In the genomic region with DNA sequence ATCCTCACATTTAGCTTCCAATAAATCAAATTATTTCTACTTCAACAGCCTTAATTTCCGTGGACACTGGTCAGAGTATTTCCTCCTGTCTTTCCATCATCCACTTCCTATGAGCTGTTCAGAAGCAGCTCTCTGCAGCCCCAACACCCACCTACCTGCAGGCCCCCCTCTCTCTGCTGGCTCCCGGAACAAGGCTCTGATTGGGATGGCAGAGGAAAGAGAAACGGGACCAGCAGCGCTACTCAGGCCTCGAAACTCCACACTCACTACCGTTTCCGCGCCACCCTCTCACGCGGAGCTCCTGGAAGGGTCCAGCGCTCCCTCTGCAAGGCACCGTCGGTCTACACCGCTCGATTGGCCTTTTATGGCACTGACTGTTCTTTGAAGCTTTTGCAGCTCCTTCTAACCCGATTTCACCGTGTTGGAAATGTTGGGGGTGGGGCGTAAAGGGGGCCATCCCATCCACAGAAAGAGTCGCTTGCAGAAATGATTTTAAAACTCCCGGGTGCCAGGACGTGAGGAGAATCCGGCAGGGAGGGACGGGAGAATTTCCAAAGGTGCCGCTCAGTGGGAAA, we compare ENCODE assay signal across 8 cellular contexts. TPM values are rescaled to one million over a fixed set of nuclear protein-coding genes. Genes with fewer than 3 reads are reported as not detected.
DNase-seq lines count a peak whose midpoint lies in the region; ATAC-seq and TF ChIP-seq lines count a peak whose summit lies in the region.

No MANE protein-coding gene starts in this region.

- no peak overlapping the region for H3K4me3 Mint-ChIP-seq in chondrocyte (ENCODE audit: unreplicated experiment)

- H3K4me3 ChIP-seq in AG04450 (ENCODE audit: low read depth, low read length) (peak overlapping the region; percentile 96), tibial artery (peak overlapping the region; percentile 83 to 97)

- H3K27me3 ChIP-seq in AG04450 (ENCODE audit: control insufficient read depth, insufficient read depth, low read length) (no peaks in the 10 kb centered on the region), tibial artery (no peaks in the 10 kb centered on the region)

- intact Hi-C loops in tibial artery (cut with DNase I; ENCODE audit: low total_unique reads) = no loop called here

- no peak; the same call in 1 of the 2 replicates for TF ChIP-seq CTCF in AG04450 (IDR thresholded peaks at IDR 0.05; ENCODE audit: low read depth, low read length)
- no peak for TF ChIP-seq CTCF in chondrocyte (IDR thresholded peaks at IDR 0.05)
- TF ChIP-seq CTCF in tibial artery (IDR thresholded peaks at IDR 0.05) = no peak

- no peak for DNase-seq in AG04450 (ENCODE audit: low read depth, low spot score)
- DNase-seq in NCI-H748 (lab: John Stamatoyannopoulos, UW; ENCODE audit: unreplicated experiment) = peak; percentile 79
- DNase-seq in chondrocyte (ENCODE audit: low spot score) = no peak
- DNase-seq in medulla oblongata (ENCODE audit: extremely low spot score) = peak; percentile 41
- DNase-seq in tibial artery = peak in 1 of 2 donors; percentile 76

- peak overlapping the region; percentile 89 for H3K27ac Mint-ChIP-seq in chondrocyte (ENCODE audit: unreplicated experiment)

- H3K27ac ChIP-seq in AG04450 (ENCODE audit: low read depth, low read length) (peak overlapping the region; percentile 98), tibial artery (peak overlapping the region; percentile 86 to 95)

- peaks cover 17% of the 10 kb centered on the region for H3K4me1 Mint-ChIP-seq in chondrocyte (ENCODE audit: low read depth)

- no peaks in the 10 kb centered on the region for H3K36me3 ChIP-seq in tibial artery

- H3K9me3 Mint-ChIP-seq in chondrocyte (ENCODE audit: low read depth) = no peaks in the 10 kb centered on the region

- POLR2A ChIA-PET in AG04450 (lab: Yijun Ruan, JAX) = interaction anchor here (0.7 to 2.0 kb wide), 10 partner anchors 8 to 219 kb away, joined by 3 to 8 read pairs (median 3); no protein-coding TSS in a partner anchor

- ATAC-seq in GM18498 (IDR thresholded peaks at IDR 0.05; ENCODE audit: unreplicated experiment) (peak; percentile 30), HG02973 (IDR thresholded peaks at IDR 0.05; ENCODE audit: unreplicated experiment) (peak; percentile 29), HG03108 (IDR thresholded peaks at IDR 0.05; ENCODE audit: unreplicated experiment) (no peak)

- H3K9me3 ChIP-seq in AG04450 (ENCODE audit: control insufficient read depth, insufficient read depth, low read length) (no peaks in the 10 kb centered on the region; the same call in none of the 2 replicates), tibial artery (no peaks in the 10 kb centered on the region)

- CTCF ChIA-PET in AG04450 (lab: Charles Lee) = interaction anchor here (0.6 to 3.1 kb wide), 6 partner anchors 43 to 289 kb away, joined by 3 to 14 read pairs (median 4); no protein-coding TSS in a partner anchor

- H3K36me3 Mint-ChIP-seq in chondrocyte (ENCODE audit: low read depth) = no peaks in the 10 kb centered on the region

- peaks cover 0 to 47% (median 28%) of the 10 kb centered on the region in 4 donors for H3K4me1 ChIP-seq in tibial artery

- no peaks in the 10 kb centered on the region for H3K27me3 Mint-ChIP-seq in chondrocyte (ENCODE audit: low read depth)

RNA-seq across cellular contexts. Expression of a gene that starts 0.4 kb away (rescaled TPM):
- polyA plus RNA-seq in AG04450 (2011; rRNA removed) = 51.2 and 52.9 TPM in 2 replicates
- 63.7 and 65.5 TPM in 2 replicates for polyA minus RNA-seq in AG04450 (2011; rRNA and poly(A)+ RNA removed)
- 25.6 to 36.4 TPM (median 35.7 TPM) in 3 replicates for total RNA-seq in chondrocyte

Comparison
In these comparisons a context has a peak if more than half of its experiments do, and no peak if none do; other contexts are left out.
1. DNase-seq: peak in NCI-H748 (single experiment) and medulla oblongata (single experiment); none in AG04450 (single experiment) and chondrocyte (single experiment).